Comparison of ENCODE assay signal across 2 cellular contexts in genomic region chr13:79870123-79870522, GRCh38.
TF ChIP-seq lines count a peak whose summit lies in the region.

No MANE protein-coding gene starts in this region.

TF ChIP-seq in WTC11, 78 proteins besides CTCF, POLR2A, EP300 and RAD21:
- TF ChIP-seq CBFB (CRISPR knock-in tag; IDR thresholded peaks at IDR 0.05; ENCODE audit: low read depth) (no peak), ERG (CRISPR knock-in tag; IDR thresholded peaks at IDR 0.05) (no peak), FOXK1 (CRISPR knock-in tag; IDR thresholded peaks at IDR 0.05) (no peak), ZNF423 (CRISPR knock-in tag; IDR thresholded peaks at IDR 0.05) (no peak), ATF2 (CRISPR knock-in tag; IDR thresholded peaks at IDR 0.05; ENCODE audit: borderline replicate concordance, low read depth) (no peak), RELA (CRISPR knock-in tag; IDR thresholded peaks at IDR 0.05; ENCODE audit: borderline replicate concordance) (no peak), TEAD4 (CRISPR knock-in tag; IDR thresholded peaks at IDR 0.05) (no peak)

TF ChIP-seq in SK-N-SH treated with all-trans-retinoic acid at 6 μM for 48 hours, 23 proteins besides CTCF, POLR2A, EP300 and RAD21:
- no peak for TF ChIP-seq ZFP3 (CRISPR knock-in tag; IDR thresholded peaks at IDR 0.05)
- no peak for TF ChIP-seq TSHZ2 (CRISPR knock-in tag; IDR thresholded peaks at IDR 0.05)
- TF ChIP-seq CREB5 (CRISPR knock-in tag; IDR thresholded peaks at IDR 0.05; ENCODE audit: low read depth), result no peak
- no peak for TF ChIP-seq ZNF565 (CRISPR knock-in tag; conservative IDR thresholded peaks at IDR 0.05; ENCODE audit: low read depth)
